ENCODE assay signal across 8 cellular contexts in the genomic region with DNA sequence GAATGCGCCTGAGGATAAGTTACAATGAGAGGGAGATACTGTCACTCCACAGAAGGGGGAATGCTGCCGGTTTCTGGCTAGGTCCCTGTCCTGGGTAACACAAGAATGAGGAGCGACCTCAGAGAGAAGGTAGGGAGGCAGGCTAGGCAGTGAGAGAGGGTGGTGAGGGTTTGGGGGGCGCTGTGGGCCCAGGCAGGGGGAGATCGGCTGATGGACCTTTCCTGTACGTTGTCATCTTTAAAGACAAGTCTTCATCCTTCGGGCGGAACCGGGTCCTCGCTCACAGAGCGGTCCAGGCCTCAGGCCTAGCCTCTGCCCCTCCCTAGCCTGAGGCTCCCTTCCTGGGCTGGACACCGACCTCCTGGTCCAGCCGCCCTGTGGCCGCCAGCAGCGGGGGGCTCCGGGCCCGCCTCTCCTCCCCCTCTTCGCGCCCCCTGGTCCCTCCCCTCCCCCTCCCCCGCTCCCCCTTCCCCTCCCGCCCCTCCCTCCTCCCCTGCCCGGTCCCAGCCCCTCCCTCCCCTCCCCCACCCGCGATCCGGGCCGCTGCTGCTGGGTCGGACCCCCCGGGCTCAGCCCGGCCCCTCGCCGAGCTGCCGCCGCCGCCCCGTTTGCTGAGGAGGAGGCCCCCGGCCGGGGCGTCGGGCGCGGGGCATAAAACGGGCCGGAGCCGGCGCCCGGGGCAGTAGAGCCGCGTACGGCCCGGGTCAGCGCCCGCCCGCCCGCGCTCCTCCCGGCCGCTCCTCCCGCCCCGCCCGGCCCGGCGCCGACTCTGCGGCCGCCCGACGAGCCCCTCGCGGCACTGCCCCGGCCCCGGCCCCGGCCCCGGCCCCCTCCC. TPM values are rescaled to one million over a fixed set of nuclear protein-coding genes. Genes with fewer than 3 reads are reported as not detected.
DNase-seq lines count a peak whose midpoint lies in the region; ATAC-seq and TF ChIP-seq lines count a peak whose summit lies in the region.

A gene (plus strand): TSS at position 680 of the 835 bp plus-strand sequence. CDS start 265 bp downstream, outside the sequence.

- H3K4me3 ChIP-seq in coronary artery (peak within 1 kb of the TSS; percentile 94), thymus (ENCODE audit: low read length) (peak within 1 kb of the TSS; percentile 49)

- H3K27me3 Mint-ChIP-seq in T-helper 1 cell treated with Interleukin-12 subunit alpha and Interleukin-12 subunit beta and Interleukin-4 antibody, amounts not matched to agents 30 μg/mL and 1 μg/mL, for 36 hours (ENCODE audit: low read depth) = peaks cover 74% of the 10 kb centered on the region
- peaks cover 41% of the 10 kb centered on the region for H3K27me3 Mint-ChIP-seq in memory B cell

- H3K9me3 ChIP-seq in thymus (ENCODE audit: control insufficient read depth) = no peaks in the 10 kb centered on the region

- peak within 1 kb of the TSS; percentile 44 to 90 for H3K27ac ChIP-seq in coronary artery
- no peak within 1 kb of the TSS for H3K27ac ChIP-seq in thymus (ENCODE audit: low read depth)

- peak within 1 kb of the TSS; percentile 64 for H3K4me3 Mint-ChIP-seq in T-helper 1 cell treated with Interleukin-12 subunit alpha and Interleukin-12 subunit beta and Interleukin-4 antibody, amounts not matched to agents 30 μg/mL and 1 μg/mL, for 36 hours
- peak within 1 kb of the TSS; percentile 78 for H3K4me3 Mint-ChIP-seq in memory B cell

- no peak for ATAC-seq in memory B cell (ENCODE audit: low read depth)

- H3K9me3 Mint-ChIP-seq in T-helper 1 cell treated with Interleukin-12 subunit alpha and Interleukin-12 subunit beta and Interleukin-4 antibody, amounts not matched to agents 30 μg/mL and 1 μg/mL, for 36 hours = no peaks in the 10 kb centered on the region
- no peaks in the 10 kb centered on the region for H3K9me3 Mint-ChIP-seq in memory B cell

- peaks cover 2% of the 10 kb centered on the region for H3K4me1 Mint-ChIP-seq in T-helper 1 cell treated with Interleukin-12 subunit alpha and Interleukin-12 subunit beta and Interleukin-4 antibody, amounts not matched to agents 30 μg/mL and 1 μg/mL, for 36 hours (ENCODE audit: low read depth)
- peaks cover 5% of the 10 kb centered on the region for H3K4me1 Mint-ChIP-seq in memory B cell

- H3K27ac Mint-ChIP-seq in T-helper 1 cell treated with Interleukin-12 subunit alpha and Interleukin-12 subunit beta and Interleukin-4 antibody, amounts not matched to agents 30 μg/mL and 1 μg/mL, for 36 hours = no peak within 1 kb of the TSS
- H3K27ac Mint-ChIP-seq in memory B cell = no peak within 1 kb of the TSS

- H3K4me1 ChIP-seq in thymus (ENCODE audit: control insufficient read depth, insufficient read depth, low read length) = peaks cover 3% of the 10 kb centered on the region

- H3K27me3 ChIP-seq in thymus (ENCODE audit: control insufficient read depth, insufficient read depth) = peaks cover 60% of the 10 kb centered on the region

- H3K36me3 ChIP-seq in thymus (ENCODE audit: control insufficient read depth, insufficient read depth) = no peaks in the 10 kb centered on the region

- no peak for TF ChIP-seq CTCF in coronary artery (IDR thresholded peaks at IDR 0.05)

- DNase-seq in T-helper 1 cell (no peak), coronary artery (ENCODE audit: low spot score) (no peak), memory B cell (ENCODE audit: low spot score in 2 of 2) (no peak), NCI-H526 treated with DMSO at 0.1 percent for 48 hours (lab: John Stamatoyannopoulos, UW) (no peak), superior temporal gyrus (ENCODE audit: extremely low spot score) (no peak), NCI-H774 (lab: John Stamatoyannopoulos, UW) (no peak)

- 26% methylated on average over 67 of the region's 73 CpGs for WGBS in thymus

- H3K36me3 Mint-ChIP-seq in T-helper 1 cell treated with Interleukin-12 subunit alpha and Interleukin-12 subunit beta and Interleukin-4 antibody, amounts not matched to agents 30 μg/mL and 1 μg/mL, for 36 hours (ENCODE audit: low read depth) = no peaks in the 10 kb centered on the region
- H3K36me3 Mint-ChIP-seq in memory B cell = no peaks in the 10 kb centered on the region

RNA-seq across cellular contexts. Expression of the gene that starts here (rescaled TPM):
- polyA plus RNA-seq in thymus = 2.5 TPM
